ENCODE assay signal across 1 cellular context in genomic region chr7:157657741-157658740, GRCh38.
TF ChIP-seq lines count a peak whose summit lies in the region.

No MANE protein-coding gene starts in this region.

TF ChIP-seq in IMR-90, 13 proteins besides CTCF, POLR2A, EP300 and RAD21:
- TF ChIP-seq NFE2L2 (IDR thresholded peaks at IDR 0.05; ENCODE audit: low read depth, low read length) (no peak), SMC3 (IDR thresholded peaks at IDR 0.05; ENCODE audit: low read depth, low read length) (no peak), CEBPB (IDR thresholded peaks at IDR 0.05; ENCODE audit: low read depth, low read length) (no peak), USF2 (IDR thresholded peaks at IDR 0.05; ENCODE audit: low read depth, low read length) (no peak), CHD1 (IDR thresholded peaks at IDR 0.05; ENCODE audit: low read depth, low read length) (no peak), BHLHE40 (IDR thresholded peaks at IDR 0.05; ENCODE audit: low read depth, low read length) (no peak)
